12 cellular contexts compared by ENCODE assay signal in the genomic region with DNA sequence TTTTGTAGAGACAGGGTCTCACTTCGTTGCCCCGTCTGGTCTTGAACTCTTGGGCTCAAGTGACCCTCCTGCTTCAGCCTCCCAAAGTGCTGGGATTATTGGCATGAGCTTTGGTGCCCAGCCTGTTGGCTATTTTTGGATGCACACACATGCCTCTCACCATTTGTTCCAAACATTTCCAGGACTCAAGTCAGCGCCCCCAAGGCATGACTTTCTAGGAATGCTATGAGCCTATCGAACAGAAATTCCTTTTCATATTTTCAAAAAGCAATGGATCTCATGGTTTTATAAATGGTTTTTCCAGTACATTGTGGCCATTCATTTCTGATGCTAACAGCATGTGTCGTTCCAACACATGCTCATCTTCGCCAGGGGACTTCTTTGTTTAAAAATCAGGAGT.
"Had no signal": no experiment of that assay in that cellular context is flagged by ENCODE, and none has a peak within 500 bp of the region (broad histone marks: within the 10 kb centered on the region; RNA-seq: fewer than 3 reads in every experiment).

No MANE protein-coding gene starts in this region.

- DNase-seq: effector memory CD4-positive, alpha-beta T cell; erythroblast; head of caudate nucleus; hippocampal formation; left colon; natural killer cell; ovary; sigmoid colon; small intestine; stimulated activated CD4-positive, alpha-beta T cell treated with anti-CD3 and anti-CD28 coated beads, Interleukin-12 subunit alpha, Interleukin-12 subunit beta, amount 100 ng/mL, for 4 hours; stimulated activated naive CD4-positive, alpha-beta T cell treated with Interleukin-2 at 50 U/mL for 16 hours had no signal

- H3K27me3 ChIP-seq: foreskin keratinocyte, ovary, sigmoid colon had no signal

- ATAC-seq: foreskin keratinocyte, left colon, natural killer cell had no signal

- H3K27ac ChIP-seq: foreskin keratinocyte, ovary, sigmoid colon had no signal

- H3K4me3 ChIP-seq: ovary, sigmoid colon had no signal

- H3K9me3 ChIP-seq: ovary, sigmoid colon had no signal

- H3K36me3 ChIP-seq: ovary had no signal
